ENCODE assay signal across 17 cellular contexts in the genomic region with DNA sequence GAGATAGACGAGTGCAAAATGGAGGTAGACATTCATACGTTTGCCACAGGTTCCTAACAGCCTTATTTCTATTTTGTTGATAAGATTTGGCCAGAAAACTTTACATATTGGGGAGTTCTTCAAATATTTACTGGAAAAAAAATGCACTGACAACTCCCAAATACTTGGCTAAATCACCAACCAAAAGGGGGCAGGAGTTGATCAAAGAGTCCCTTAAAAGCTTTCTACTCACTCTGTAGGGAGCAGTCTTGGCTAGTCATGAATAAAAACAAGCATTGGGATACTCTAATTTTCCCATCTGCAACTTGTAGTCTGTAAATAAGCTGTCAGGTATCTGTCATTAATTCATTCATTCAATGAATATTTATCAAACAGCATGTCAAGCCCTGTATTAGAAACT. TPM values are rescaled to one million over a fixed set of nuclear protein-coding genes. Genes with fewer than 3 reads are reported as not detected.
DNase-seq lines count a peak whose midpoint lies in the region; ATAC-seq and TF ChIP-seq lines count a peak whose summit lies in the region.
"Had no signal": no experiment of that assay in that cellular context is flagged by ENCODE, and none has a peak within 500 bp of the region (broad histone marks: within the 10 kb centered on the region; RNA-seq: fewer than 3 reads in every experiment).

No MANE protein-coding gene starts in this region.

- no peak overlapping the region for H3K27ac ChIP-seq in breast epithelium
- peak overlapping the region; percentile 59 for H3K27ac ChIP-seq in smooth muscle cell (ENCODE audit: low read depth)
- H3K27ac ChIP-seq: neutrophil, right atrium auricular region, uterus had no signal

- no peaks in the 10 kb centered on the region for H4K20me1 ChIP-seq in smooth muscle cell (ENCODE audit: low read depth)

- H3K9ac ChIP-seq in smooth muscle cell (ENCODE audit: low read depth): no peak overlapping the region

- TF ChIP-seq CTCF in MCF 10A (IDR thresholded peaks at IDR 0.05; ENCODE audit: unreplicated experiment) (no peak), breast epithelium (IDR thresholded peaks at IDR 0.05) (no peak), fibroblast of pulmonary artery (IDR thresholded peaks at IDR 0.05; ENCODE audit: low read length, missing control alignments) (no peak), smooth muscle cell (IDR thresholded peaks at IDR 0.05; ENCODE audit: borderline replicate concordance, insufficient read depth, poor library complexity, severe bottlenecking) (no peak)

- no peaks in the 10 kb centered on the region for H3F3A ChIP-seq in smooth muscle cell (ENCODE audit: low read depth)

- peaks cover 0 to 4% of the 10 kb centered on the region in 2 donors for H3K9me3 ChIP-seq in breast epithelium
- H3K9me3 ChIP-seq in smooth muscle cell (replicated peaks; ENCODE audit: low read depth): no peaks in the 10 kb centered on the region
- H3K9me3 ChIP-seq: neutrophil, right atrium auricular region had no signal

- BruUV-seq in MCF 10A (replicated peaks; lab: Mats Ljungman, UMichigan): no TSS peak

- H3K27ac Mint-ChIP-seq in MCF 10A (ENCODE audit: low read depth, unreplicated experiment): no peak overlapping the region
- H3K27ac Mint-ChIP-seq in T-cell: no peak overlapping the region
- H3K27ac Mint-ChIP-seq: activated B cell treated with CpG ODN at 0.5 μM for 24 hours; activated T-helper 17 cell treated with anti-CD3 and anti-CD28 coated beads, Interleukin-2, amount 50 U/mL, for 72 hours; CD8-positive, alpha-beta T cell had no signal

- H3K27me3 Mint-ChIP-seq in MCF 10A (ENCODE audit: insufficient read depth, unreplicated experiment) (no peaks in the 10 kb centered on the region), T-cell (no peaks in the 10 kb centered on the region)
- H3K27me3 Mint-ChIP-seq: activated B cell treated with CpG ODN at 0.5 μM for 24 hours; activated T-helper 17 cell treated with anti-CD3 and anti-CD28 coated beads, Interleukin-2, amount 50 U/mL, for 72 hours had no signal

- H3K4me3 ChIP-seq in breast epithelium (no peak overlapping the region), fibroblast of pulmonary artery (replicated peaks; ENCODE audit: low read depth, low read length) (no peak overlapping the region), smooth muscle cell (no peak overlapping the region)
- H3K4me3 ChIP-seq: right atrium auricular region, uterus had no signal

- H3K36me3 Mint-ChIP-seq in MCF 10A (ENCODE audit: insufficient read depth, unreplicated experiment) (peaks cover 5% of the 10 kb centered on the region), T-cell (no peaks in the 10 kb centered on the region)
- H3K36me3 Mint-ChIP-seq: CD8-positive, alpha-beta T cell had no signal

- H3K9me3 Mint-ChIP-seq in MCF 10A (ENCODE audit: unreplicated experiment) (peaks cover 7% of the 10 kb centered on the region), T-cell (no peaks in the 10 kb centered on the region)
- H3K9me3 Mint-ChIP-seq: activated T-helper 17 cell treated with anti-CD3 and anti-CD28 coated beads, Interleukin-2, amount 50 U/mL, for 72 hours; CD8-positive, alpha-beta T cell had no signal

- intact Hi-C loops in MCF 10A (cut with micrococcal nuclease) (no loop called here), breast epithelium (cut with DNase I; ENCODE audit: low total_unique reads) (no loop called here)

- ATAC-seq in HG02885 (IDR thresholded peaks at IDR 0.05; ENCODE audit: poor library complexity, unreplicated experiment) (no peak), T-cell (replicated peaks in 1 of 4) (no peak), GM18498 (IDR thresholded peaks at IDR 0.05; ENCODE audit: unreplicated experiment) (no peak)
- ATAC-seq: activated T-helper 17 cell treated with anti-CD3 and anti-CD28 coated beads, Interleukin-2, amount 50 U/mL, for 72 hours; CD8-positive, alpha-beta T cell had no signal

- no peak overlapping the region for H3K4me2 ChIP-seq in smooth muscle cell

- no peaks in the 10 kb centered on the region for H3K36me3 ChIP-seq in breast epithelium
- H3K36me3 ChIP-seq in smooth muscle cell (ENCODE audit: low read depth): no peaks in the 10 kb centered on the region
- H3K36me3 ChIP-seq: neutrophil, right atrium auricular region, uterus had no signal

- no peak overlapping the region for H3K4me3 Mint-ChIP-seq in MCF 10A (ENCODE audit: unreplicated experiment)
- no peak overlapping the region for H3K4me3 Mint-ChIP-seq in T-cell
- H3K4me3 Mint-ChIP-seq: activated B cell treated with CpG ODN at 0.5 μM for 24 hours; activated T-helper 17 cell treated with anti-CD3 and anti-CD28 coated beads, Interleukin-2, amount 50 U/mL, for 72 hours; CD8-positive, alpha-beta T cell had no signal

- H3K27me3 ChIP-seq in breast epithelium: no peaks in the 10 kb centered on the region
- no peaks in the 10 kb centered on the region for H3K27me3 ChIP-seq in smooth muscle cell (ENCODE audit: low read depth)
- H3K27me3 ChIP-seq: neutrophil, right atrium auricular region, uterus had no signal

- POLR2A ChIA-PET in MCF 10A (lab: Yijun Ruan, JAX) (no interaction called here), T-cell (lab: Charles Lee) (no interaction called here)

- no peak overlapping the region for H2AFZ ChIP-seq in smooth muscle cell (ENCODE audit: low read depth)

- in situ Hi-C loops in SK-MEL-5 (cut with HindIII; ENCODE audit: low pct_unique_long_range_greater_than_20kb, low sequenced_read_pairs): no loop called here

- no peak for TF ChIP-seq POLR2A in breast epithelium (IDR thresholded peaks at IDR 0.05)

- DNase-seq in MCF 10A (ENCODE audit: unreplicated experiment): peak; percentile 26
- DNase-seq in breast epithelium (ENCODE audit: low spot score in 2 of 2): no peak
- peak; percentile 44 for DNase-seq in SK-MEL-5 (ENCODE audit: low read depth, low spot score)
- DNase-seq in fibroblast of pulmonary artery (ENCODE audit: low read depth): peak; percentile 16
- DNase-seq in smooth muscle cell (lab: John Stamatoyannopoulos, UW; ENCODE audit: unreplicated experiment): no peak
- DNase-seq in T-cell: no peak
- DNase-seq: activated B cell treated with CpG ODN at 0.5 μM for 24 hours; CD8-positive, alpha-beta T cell; H7; NCI-H2081 treated with DMSO at 0.1 percent for 48 hours; NCI-H748 treated with DMSO at 0.1 percent for 48 hours; uterus had no signal

- H3K4me1 Mint-ChIP-seq in MCF 10A (ENCODE audit: insufficient read depth, unreplicated experiment) (peaks cover 20% of the 10 kb centered on the region), T-cell (no peaks in the 10 kb centered on the region)
- H3K4me1 Mint-ChIP-seq: activated B cell treated with CpG ODN at 0.5 μM for 24 hours; activated T-helper 17 cell treated with anti-CD3 and anti-CD28 coated beads, Interleukin-2, amount 50 U/mL, for 72 hours had no signal

- 92% methylated on average over 2 of the region's 2 CpGs for WGBS in smooth muscle cell (ENCODE audit: low lambda C conversion rate)

- peaks cover 38% of the 10 kb centered on the region for H3K79me2 ChIP-seq in smooth muscle cell (ENCODE audit: low read depth)

- CTCF ChIA-PET in MCF 10A (lab: Yijun Ruan, JAX): interaction anchor here (0.6 to 3.8 kb wide), 3 partner anchors 10 to 382 kb away, joined by 3 to 13 read pairs (median 5); no protein-coding TSS in a partner anchor
- CTCF ChIA-PET in T-cell (lab: Charles Lee): no interaction called here

- no peaks in the 10 kb centered on the region for H3K4me1 ChIP-seq in breast epithelium
- no peaks in the 10 kb centered on the region for H3K4me1 ChIP-seq in smooth muscle cell (ENCODE audit: low read depth)
- H3K4me1 ChIP-seq: uterus had no signal

RNA-seq across cellular contexts. Expression of gene TENT5A, which starts 18.4 kb away (rescaled TPM):
- 2.5 and 3.9 TPM in 2 replicates for total RNA-seq in MCF 10A (2022)
- 10 to 100 TPM; 24.3 to 42.4 (median 25.9) TPM for total RNA-seq in breast epithelium
- 38.8 and 39.1 TPM in 2 replicates for total RNA-seq in SK-MEL-5 (2014; rRNA removed; shearing (Covaris generic))
- polyA plus RNA-seq in SK-MEL-5 (2015; cell fraction: cytosol; rRNA removed): 18.0 and 22.3 TPM in 2 replicates
- 38.9 and 44.8 TPM in 2 replicates for polyA plus RNA-seq in SK-MEL-5 (2015; cell fraction: nucleus; rRNA removed)
- total RNA-seq in smooth muscle cell: 151 and 162 TPM in 2 replicates
- polyA plus RNA-seq in smooth muscle cell: 123 and 137 TPM in 2 replicates
- 10 to 100 TPM in 1 of 5 donors, 1 to 10 TPM in 4; 3.2 to 10.7 (median 4.8) TPM for total RNA-seq in T-cell

Comparison
In these comparisons a context has a peak if more than half of its experiments do, and no peak if none do; other contexts are left out.
1. DNase-seq: peak in MCF 10A (single experiment), SK-MEL-5 (single experiment) and fibroblast of pulmonary artery (single experiment); none in breast epithelium (0 of 2), smooth muscle cell (single experiment) and T-cell (0 of 34).